In genomic region chr9:115845648-115846312, GRCh38 we compare ENCODE assay signal across 1 cellular context.
TF ChIP-seq lines count a peak whose summit lies in the region.

No MANE protein-coding gene starts in this region.

TF ChIP-seq in H1, 55 proteins besides CTCF, POLR2A, EP300 and RAD21:
- TF ChIP-seq SIN3A (conservative IDR thresholded peaks at IDR 0.05 in 1 of 2, IDR thresholded peaks at IDR 0.05 in 1 of 2; ENCODE audit: low read depth in 1 of 2, low read length in 2 of 2) (no peak), JUND (IDR thresholded peaks at IDR 0.05; ENCODE audit: low read length) (no peak), TCF12 (IDR thresholded peaks at IDR 0.05; ENCODE audit: low read depth, low read length) (no peak), CBX5 (IDR thresholded peaks at IDR 0.05; ENCODE audit: low read depth, low read length) (no peak)
TF ChIP-seq in H1: peak in this region for 0.
